In genomic region chr4:76307670-76308014, GRCh38 we compare ENCODE assay signal across 11 cellular contexts. TPM values are rescaled to one million over a fixed set of nuclear protein-coding genes. Genes with fewer than 3 reads are reported as not detected.
DNase-seq lines count a peak whose midpoint lies in the region; ATAC-seq and TF ChIP-seq lines count a peak whose summit lies in the region.
"Had no signal": no experiment of that assay in that cellular context is flagged by ENCODE, and none has a peak within 500 bp of the region (broad histone marks: within the 10 kb centered on the region; RNA-seq: fewer than 3 reads in every experiment).

No MANE protein-coding gene starts in this region.

- CTCF ChIA-PET in Calu3 (lab: Charles Lee): interaction anchor here (1.1 to 2.5 kb wide), 3 partner anchors 70 to 128 kb away, joined by 3 to 16 read pairs (median 16); no protein-coding TSS in a partner anchor

- H3K4me1 ChIP-seq in SJCRH30: peaks cover 6% of the 10 kb centered on the region; the same call in 1 of the 2 replicates
- peaks cover 0 to 37% (median 17%) of the 10 kb centered on the region in 12 donors for H3K4me1 ChIP-seq in heart left ventricle
- H3K4me1 ChIP-seq in trophoblast cell (ENCODE audit: control insufficient read depth in 1 of 2, insufficient read depth in 2 of 2, low read length in 2 of 2): peaks cover 6 to 9% of the 10 kb centered on the region in 2 experiments
- H3K4me1 ChIP-seq: foreskin keratinocyte had no signal

- no TSS peak for BruUV-seq in Calu3 (replicated peaks; lab: Mats Ljungman, UMichigan)

- H3K27me3 ChIP-seq in SJCRH30: no peaks in the 10 kb centered on the region
- H3K27me3 ChIP-seq in heart left ventricle: no peaks in the 10 kb centered on the region
- H3K27me3 ChIP-seq in trophoblast cell (ENCODE audit: insufficient read depth, low read length): no peaks in the 10 kb centered on the region
- H3K27me3 ChIP-seq: foreskin keratinocyte had no signal

- H3K79me2 ChIP-seq in trophoblast cell (ENCODE audit: control insufficient read depth, insufficient read depth, low read length, poor library complexity): peaks cover 5% of the 10 kb centered on the region

- H3K9me3 Mint-ChIP-seq in Calu3 (ENCODE audit: low read depth, unreplicated experiment): no peaks in the 10 kb centered on the region
- H3K9me3 Mint-ChIP-seq in stimulated activated naive CD8-positive, alpha-beta T cell treated with anti-CD3 and anti-CD28 coated beads, Interleukin-15, amount 100 ng/mL, for 72 hours: no peaks in the 10 kb centered on the region

- H3K36me3 ChIP-seq in SJCRH30 (no peaks in the 10 kb centered on the region; the same call in 1 of the 2 replicates), heart left ventricle (peaks cover 0 to 24% (median 9%) of the 10 kb centered on the region in 9 donors), trophoblast cell (ENCODE audit: control insufficient read depth in 1 of 2, insufficient read depth in 2 of 2, low read length in 2 of 2) (peaks cover 3 to 4% of the 10 kb centered on the region in 2 experiments)

- H3K27me3 Mint-ChIP-seq in Calu3 (ENCODE audit: unreplicated experiment): no peaks in the 10 kb centered on the region
- H3K27me3 Mint-ChIP-seq in stimulated activated naive CD8-positive, alpha-beta T cell treated with anti-CD3 and anti-CD28 coated beads, Interleukin-15, amount 100 ng/mL, for 72 hours: peaks cover 54% of the 10 kb centered on the region

- peak in 3 of 4 donors; percentile 10 to 31 (median 16) for ATAC-seq in heart left ventricle
- no peak for ATAC-seq in stimulated activated naive CD8-positive, alpha-beta T cell treated with anti-CD3 and anti-CD28 coated beads, Interleukin-15, amount 100 ng/mL, for 72 hours
- no peak for ATAC-seq in GM19328 (IDR thresholded peaks at IDR 0.05; ENCODE audit: unreplicated experiment)
- ATAC-seq: GM12878 had no signal

- no peak for TF ChIP-seq POLR2A in heart left ventricle (IDR thresholded peaks at IDR 0.05)

- H3K27ac Mint-ChIP-seq in Calu3 (ENCODE audit: unreplicated experiment): no peak overlapping the region
- H3K27ac Mint-ChIP-seq in stimulated activated naive CD8-positive, alpha-beta T cell treated with anti-CD3 and anti-CD28 coated beads, Interleukin-15, amount 100 ng/mL, for 72 hours: no peak overlapping the region

- no peak overlapping the region for H3K18ac ChIP-seq in trophoblast cell (ENCODE audit: low read length)

- no peak overlapping the region for H3K9ac ChIP-seq in trophoblast cell (ENCODE audit: low read length)

- no peak overlapping the region for H3K14ac ChIP-seq in trophoblast cell (ENCODE audit: low read length)

- no peak overlapping the region for H3K23ac ChIP-seq in trophoblast cell (ENCODE audit: low read length)

- no peak for TF ChIP-seq CTCF in Calu3 (IDR thresholded peaks at IDR 0.05; ENCODE audit: unreplicated experiment)
- no peak for TF ChIP-seq CTCF in heart left ventricle (IDR thresholded peaks at IDR 0.05)

- peak overlapping the region; percentile 68 for H3K4me3 ChIP-seq in SJCRH30
- peak overlapping the region; percentile 47 to 95 (median 82) for H3K4me3 ChIP-seq in heart left ventricle
- H3K4me3 ChIP-seq in trophoblast cell (ENCODE audit: low read depth, low read length): no peak overlapping the region

- H3K4me2 ChIP-seq in trophoblast cell (ENCODE audit: low read length): no peak overlapping the region

- no peak for DNase-seq in Calu3
- DNase-seq in SJCRH30: peak; percentile 24 to 36
- peak in 4 of 5 donors; percentile 49 to 75 (median 64) for DNase-seq in heart left ventricle
- DNase-seq in trophoblast cell: peak in 1 of 2 donors; percentile 18
- no peak for DNase-seq in NCI-H526 (lab: John Stamatoyannopoulos, UW)
- DNase-seq in stimulated activated naive CD8-positive, alpha-beta T cell treated with anti-CD3 and anti-CD28 coated beads, Interleukin-15, amount 100 ng/mL, for 72 hours: no peak
- no peak for DNase-seq in stimulated activated CD8-positive, alpha-beta memory T cell treated with anti-CD3 and anti-CD28 coated beads, Interleukin-4, amount 100 ng/mL, for 48 hours

- peak overlapping the region; percentile 77 for H2AFZ ChIP-seq in trophoblast cell (ENCODE audit: insufficient read depth, low read length, poor library complexity)

- peaks cover 11% of the 10 kb centered on the region for H3K79me1 ChIP-seq in trophoblast cell (ENCODE audit: low read length)

- H2BK120ac ChIP-seq in trophoblast cell (ENCODE audit: insufficient read depth, low read length, poor library complexity): no peak overlapping the region

- H2AK5ac ChIP-seq in trophoblast cell (ENCODE audit: low read length): no peak overlapping the region

- H4K12ac ChIP-seq in trophoblast cell (ENCODE audit: low read depth, low read length): no peak overlapping the region

- H3K27ac ChIP-seq in SJCRH30: no peak overlapping the region
- peak overlapping the region; percentile 80 to 98 (median 92) for H3K27ac ChIP-seq in heart left ventricle
- H3K27ac ChIP-seq in trophoblast cell (ENCODE audit: low read depth, low read length): no peak overlapping the region
- H3K27ac ChIP-seq: foreskin keratinocyte had no signal

- 30 to 38% (median 35%) methylated on average over 4 of the region's 4 CpGs for WGBS in heart left ventricle, 4 donors
- WGBS in trophoblast cell (ENCODE audit: extremely low coverage, insufficient coverage, insufficient read length): no CpG with 5 or more reads among the region's 4 CpGs

- no peak overlapping the region for H3K4ac ChIP-seq in trophoblast cell (ENCODE audit: low read depth, low read length)

- H4K8ac ChIP-seq in trophoblast cell (ENCODE audit: low read depth, low read length): no peak overlapping the region

- H4K91ac ChIP-seq in trophoblast cell (ENCODE audit: low read depth, low read length): no peak overlapping the region

- peak overlapping the region; percentile 91 for H3K4me3 Mint-ChIP-seq in Calu3 (ENCODE audit: low read depth, unreplicated experiment)
- H3K4me3 Mint-ChIP-seq in stimulated activated naive CD8-positive, alpha-beta T cell treated with anti-CD3 and anti-CD28 coated beads, Interleukin-15, amount 100 ng/mL, for 72 hours: no peak overlapping the region

- peaks cover 29% of the 10 kb centered on the region for H3K4me1 Mint-ChIP-seq in Calu3 (ENCODE audit: low read depth, unreplicated experiment)
- H3K4me1 Mint-ChIP-seq in stimulated activated naive CD8-positive, alpha-beta T cell treated with anti-CD3 and anti-CD28 coated beads, Interleukin-15, amount 100 ng/mL, for 72 hours: peaks cover 22% of the 10 kb centered on the region

- H3K36me3 Mint-ChIP-seq in Calu3 (ENCODE audit: insufficient read depth, unreplicated experiment): peaks cover 24% of the 10 kb centered on the region

- H2BK12ac ChIP-seq in trophoblast cell (ENCODE audit: low read length): no peak overlapping the region

- intact Hi-C loops in Calu3 (cut with micrococcal nuclease; ENCODE audit: unreplicated experiment): loop anchor here (2.0 to 5.0 kb wide), 2 partner anchors 67 to 130 kb away; no protein-coding TSS in a partner anchor
- intact Hi-C loops in heart left ventricle (cut with DNase I): loop anchor here in 8 of 10 donors (1.0 to 10.0 kb wide), 14 partner anchors 34 to 130 kb away; partner anchors contain the start of genes SCARB2 (in 4 of the 8) and FAM47E (in 2 of the 8)

- H2BK5ac ChIP-seq in trophoblast cell (ENCODE audit: low read depth, low read length, poor library complexity): no peak overlapping the region

- H3K9me3 ChIP-seq in SJCRH30 (replicated peaks) (no peaks in the 10 kb centered on the region), heart left ventricle (no peaks in the 10 kb centered on the region), trophoblast cell (ENCODE audit: insufficient read depth, low read depth, low read length) (no peaks in the 10 kb centered on the region)

RNA-seq across cellular contexts. Expression of gene STBD1, which starts 1.1 kb away (rescaled TPM):
- total RNA-seq in Calu3 (2022) (3.2 and 5.0 TPM in 2 replicates), heart left ventricle (10 to 100 TPM; 16.8 to 48.6 (median 25.5) TPM)
- total RNA-seq in SJCRH30 (2014; rRNA removed; shearing (Covaris generic)): 2.4 and 2.8 TPM in 2 replicates
- polyA plus RNA-seq in heart left ventricle: 10 to 100 TPM; 35.0 to 50.8 TPM
- polyA plus RNA-seq in trophoblast cell (2013): 3.8 and 4.0 TPM in 2 replicates
- total RNA-seq: GM12878 had no signal

RNA-seq across cellular contexts. Expression of gene FAM47E, which starts 56.1 kb away (rescaled TPM):
- total RNA-seq in Calu3 (2022): 0.57 and 1.1 TPM in 2 replicates
- 0.02 and 0.28 TPM in 2 replicates for total RNA-seq in SJCRH30 (2014; rRNA removed; shearing (Covaris generic))
- total RNA-seq in heart left ventricle: 1 to 10 TPM in 8 of 9 donors, under 1 TPM in 1; 0.48 to 4.9 (median 2.5) TPM
- polyA plus RNA-seq in heart left ventricle: 1 to 10 TPM in 1 of 2 donors, under 1 TPM in 1; 0.36 to 3.2 TPM
- 0.38 and 0.47 TPM in 2 replicates for polyA plus RNA-seq in trophoblast cell (2013)
- total RNA-seq: foreskin keratinocyte, GM12878, HT1080 had no signal
- polyA plus RNA-seq: foreskin keratinocyte had no signal

Comparison
In these comparisons a context has a peak if more than half of its experiments do, and no peak if none do; other contexts are left out.
1. DNase-seq: peak in SJCRH30 (2 of 2) and heart left ventricle (4 of 5); none in Calu3 (single experiment), NCI-H526 (0 of 2), stimulated activated naive CD8-positive, alpha-beta T cell treated with anti-CD3 and anti-CD28 coated beads, Interleukin-15, amount 100 ng/mL, for 72 hours (0 of 2) and stimulated activated CD8-positive, alpha-beta memory T cell treated with anti-CD3 and anti-CD28 coated beads, Interleukin-4, amount 100 ng/mL, for 48 hours (single experiment).
2. H3K27ac ChIP-seq: peak in heart left ventricle (12 of 12); none in SJCRH30 (single experiment) and trophoblast cell (single experiment).
3. ATAC-seq: peak in heart left ventricle (3 of 4); none in stimulated activated naive CD8-positive, alpha-beta T cell treated with anti-CD3 and anti-CD28 coated beads, Interleukin-15, amount 100 ng/mL, for 72 hours (single experiment) and GM19328 (single experiment).